ENCODE assay signal across 21 cellular contexts in the genomic region with DNA sequence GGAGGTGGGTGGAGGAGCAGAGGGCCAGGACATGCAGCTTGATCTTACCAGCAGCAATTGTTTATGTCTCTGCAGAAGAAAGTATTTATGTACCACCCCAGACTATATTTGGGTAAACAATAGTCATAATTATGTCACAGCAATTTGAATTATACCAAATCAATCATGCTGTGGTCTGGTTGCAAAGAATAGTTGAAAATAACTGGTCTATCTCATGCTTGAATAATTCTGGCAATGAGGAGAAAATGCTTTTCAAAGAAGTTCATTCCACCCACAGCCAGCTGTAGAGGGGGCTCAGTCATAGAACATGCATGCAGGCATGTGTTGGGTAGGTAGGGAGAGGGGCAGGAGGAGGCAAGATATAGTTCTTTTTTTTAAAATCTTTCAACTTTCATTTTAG.
"Had no signal": no experiment of that assay in that cellular context is flagged by ENCODE, and none has a peak within 500 bp of the region (broad histone marks: within the 10 kb centered on the region; RNA-seq: fewer than 3 reads in every experiment).

No MANE protein-coding gene starts in this region.

- H3K9me3 ChIP-seq: sigmoid colon, upper lobe of left lung had no signal

- H3K36me3 ChIP-seq: neural progenitor cell, sigmoid colon, upper lobe of left lung had no signal

- H3K4me2 ChIP-seq: neural progenitor cell had no signal

- ATAC-seq: activated T-cell treated with anti-CD3 and anti-CD28 coated beads, Interleukin-2, amount 50 U/mL, for 4 hours; foreskin keratinocyte had no signal

- H3K27ac ChIP-seq: foreskin keratinocyte, neural progenitor cell, sigmoid colon, upper lobe of left lung had no signal

- H3K36me3 Mint-ChIP-seq: brain, immature natural killer cell, neural progenitor cell had no signal

- H3K4me1 ChIP-seq: neural progenitor cell, sigmoid colon, upper lobe of left lung had no signal

- H3K27me3 ChIP-seq: foreskin keratinocyte, neural progenitor cell, sigmoid colon, upper lobe of left lung had no signal

- H2AFZ ChIP-seq: neural progenitor cell had no signal

- H3K4me3 ChIP-seq: neural progenitor cell, sigmoid colon, upper lobe of left lung had no signal

- H3K9me3 Mint-ChIP-seq: activated T-cell treated with anti-CD3 and anti-CD28 coated beads, Interleukin-2, amount 50 U/mL, for 4 hours; brain; neural progenitor cell had no signal

- DNase-seq: activated CD4-positive, alpha-beta T cell treated with anti-CD3 and anti-CD28 coated beads for 1 hour; activated CD4-positive, alpha-beta T cell treated with anti-CD3 and anti-CD28 coated beads, Interleukin-2, amount 50 U/mL, for 4 hours; activated CD8-positive, alpha-beta memory T cell treated with anti-CD3 and anti-CD28 coated beads for 24 hours; activated CD8-positive, alpha-beta memory T cell treated with anti-CD3 and anti-CD28 coated beads, Interleukin-2, amount 50 U/mL, for 4 hours; activated naive CD4-positive, alpha-beta T cell treated with anti-CD3 and anti-CD28 coated beads, Interleukin-2, amount 50 U/mL, for 16 hours; activated T-cell treated with anti-CD3 and anti-CD28 coated beads, Interleukin-2, amount 50 U/mL, for 4 hours; anterior cingulate cortex; dermis blood vessel endothelial cell; effector CD8-positive, alpha-beta T cell; erythroblast; foreskin keratinocyte; immature natural killer cell; posterior cingulate gyrus; sigmoid colon; stimulated activated CD4-positive, alpha-beta T cell treated with anti-CD3 and anti-CD28 coated beads, Interleukin-4, amount 100 ng/mL, for 24 hours; stimulated activated naive CD4-positive, alpha-beta T cell treated with Interleukin-2 at 50 U/mL for 16 hours; T-helper 1 cell; T-helper 9 cell; upper lobe of left lung had no signal

- H3K4me3 Mint-ChIP-seq: activated T-cell treated with anti-CD3 and anti-CD28 coated beads, Interleukin-2, amount 50 U/mL, for 4 hours; brain; immature natural killer cell; neural progenitor cell had no signal

- H3K9ac ChIP-seq: neural progenitor cell had no signal

- H3K27ac Mint-ChIP-seq: immature natural killer cell, neural progenitor cell had no signal

- H3K4me1 Mint-ChIP-seq: immature natural killer cell, neural progenitor cell had no signal
